12 cellular contexts compared by ENCODE assay signal in the genomic region with DNA sequence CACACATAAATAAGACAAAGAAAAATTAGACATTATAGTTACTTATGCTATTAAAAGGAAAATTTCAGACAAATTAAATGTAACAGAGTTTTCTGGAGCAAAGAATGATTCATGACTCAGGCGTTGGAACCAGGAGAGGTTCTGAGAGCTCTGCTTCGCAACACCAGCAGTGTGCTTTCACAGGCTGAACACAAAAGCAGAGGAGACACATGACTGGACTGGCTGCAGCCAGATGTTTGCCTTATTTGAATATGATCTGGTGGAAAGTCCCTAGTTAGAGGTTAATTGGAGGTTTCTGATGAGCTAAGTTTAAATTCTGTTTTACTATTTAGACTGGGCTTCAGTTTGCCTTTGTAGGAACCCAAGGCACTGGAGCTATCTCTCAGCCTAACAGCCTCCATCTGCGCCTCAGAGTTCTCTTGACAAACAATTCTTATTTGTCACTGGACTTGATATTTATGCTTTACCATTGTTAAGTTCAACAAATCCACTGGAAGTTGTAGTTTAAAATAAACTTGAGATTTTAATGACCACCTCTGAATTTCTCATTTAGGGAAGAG. TPM values are rescaled to one million over a fixed set of nuclear protein-coding genes. Genes with fewer than 3 reads are reported as not detected.
DNase-seq lines count a peak whose midpoint lies in the region; ATAC-seq, FAIRE-seq and TF ChIP-seq lines count a peak whose summit lies in the region.
"Had no signal": no experiment of that assay in that cellular context is flagged by ENCODE, and none has a peak within 500 bp of the region (broad histone marks: within the 10 kb centered on the region; RNA-seq: fewer than 3 reads in every experiment).

No MANE protein-coding gene starts in this region.

- no peak for FAIRE-seq in HTR-8/SVneo (lab: Jason Lieb, UNC)

- no peak overlapping the region for H3K27ac ChIP-seq in esophagus squamous epithelium
- no peak overlapping the region for H3K27ac ChIP-seq in upper lobe of right lung
- H3K27ac ChIP-seq: cardiac muscle cell, neural progenitor cell, PC-9 had no signal

- H3K4me3 ChIP-seq in AG10803 (ENCODE audit: low read length) (no peak overlapping the region), esophagus squamous epithelium (no peak overlapping the region), upper lobe of right lung (no peak overlapping the region)
- H3K4me3 ChIP-seq: cardiac muscle cell, neural progenitor cell, PC-9 had no signal

- H3K9me3 ChIP-seq in esophagus squamous epithelium = no peaks in the 10 kb centered on the region
- H3K9me3 ChIP-seq in upper lobe of right lung = no peaks in the 10 kb centered on the region

- H3K27me3 ChIP-seq in esophagus squamous epithelium = no peaks in the 10 kb centered on the region
- H3K27me3 ChIP-seq in upper lobe of right lung = no peaks in the 10 kb centered on the region
- H3K27me3 ChIP-seq: cardiac muscle cell, neural progenitor cell had no signal

- no peak for TF ChIP-seq POLR2A in esophagus squamous epithelium (IDR thresholded peaks at IDR 0.05)

- H3K36me3 ChIP-seq in esophagus squamous epithelium (peaks cover 0 to 100% (median 23%) of the 10 kb centered on the region in 3 donors), upper lobe of right lung (peaks cover 93% of the 10 kb centered on the region)

- peak; percentile 95 for ATAC-seq in GM19351 (IDR thresholded peaks at IDR 0.05; ENCODE audit: unreplicated experiment)
- ATAC-seq in HG03103 (IDR thresholded peaks at IDR 0.05; ENCODE audit: low read depth, unreplicated experiment) = peak; percentile 84
- ATAC-seq in upper lobe of right lung = no peak

- DNase-seq in AG10803 (ENCODE audit: low read depth) = peak; percentile 44
- DNase-seq in esophagus squamous epithelium (lab: John Stamatoyannopoulos, UW) = peak; percentile 12
- no peak for DNase-seq in NCI-H1694 treated with DMSO at 0.1 percent for 48 hours (lab: John Stamatoyannopoulos, UW)
- DNase-seq in HTR-8/SVneo (ENCODE audit: insufficient read length, low spot score) = no peak
- DNase-seq in MV-4-11 (lab: John Stamatoyannopoulos, UW) = no peak
- no peak for DNase-seq in upper lobe of right lung
- DNase-seq: EL, PC-9 had no signal

- intact Hi-C loops in esophagus squamous epithelium (cut with DNase I) (no loop called here), upper lobe of right lung (cut with DNase I) (no loop called here)

- 25 to 49% methylated on average over 3 of the region's 3 CpGs for WGBS in esophagus squamous epithelium, 2 donors

- no peak for TF ChIP-seq CTCF in AG10803 (conservative IDR thresholded peaks at IDR 0.05; ENCODE audit: low read length)
- TF ChIP-seq CTCF in esophagus squamous epithelium (IDR thresholded peaks at IDR 0.05) = no peak
- no peak for TF ChIP-seq CTCF in upper lobe of right lung (IDR thresholded peaks at IDR 0.05)

- H3K4me1 ChIP-seq in esophagus squamous epithelium (no peaks in the 10 kb centered on the region), upper lobe of right lung (no peaks in the 10 kb centered on the region)
- H3K4me1 ChIP-seq: neural progenitor cell had no signal

RNA-seq across cellular contexts. Expression of a gene that starts 16.2 kb away (rescaled TPM):
- total RNA-seq in esophagus squamous epithelium (10 to 100 TPM; 15.0 to 37.0 (median 25.6) TPM), upper lobe of right lung (37.5 TPM)

Comparison
In these comparisons a context has a peak if more than half of its experiments do, and no peak if none do; other contexts are left out.
1. DNase-seq: peak in AG10803 (single experiment) and esophagus squamous epithelium (single experiment); none in NCI-H1694 treated with DMSO at 0.1 percent for 48 hours (single experiment), HTR-8/SVneo (single experiment), MV-4-11 (single experiment) and upper lobe of right lung (single experiment).